ENCODE assay signal across 17 cellular contexts in genomic region chr22:21921184-21921721, GRCh38.
"Had no signal": no experiment of that assay in that cellular context is flagged by ENCODE, and none has a peak within 500 bp of the region (broad histone marks: within the 10 kb centered on the region; RNA-seq: fewer than 3 reads in every experiment).

No MANE protein-coding gene starts in this region.

- H3K36me3 ChIP-seq: right lobe of liver had no signal

- H3K27me3 ChIP-seq: dorsolateral prefrontal cortex, hepatocyte, right lobe of liver had no signal

- H3K4me1 Mint-ChIP-seq: natural killer cell had no signal

- H3K36me3 Mint-ChIP-seq: natural killer cell, type B pancreatic cell had no signal

- H3K4me3 Mint-ChIP-seq: natural killer cell; stimulated activated naive CD8-positive, alpha-beta T cell treated with anti-CD3 and anti-CD28 coated beads, Interleukin-15, Interleukin-2, amounts not matched to agents 100 ng/mL and 50 ng/mL, for 24 hours; type B pancreatic cell had no signal

- H3K27ac ChIP-seq: hepatocyte, psoas muscle, right lobe of liver had no signal

- H3K9me3 ChIP-seq: psoas muscle, right lobe of liver had no signal

- H3K4me3 ChIP-seq: dorsolateral prefrontal cortex, hepatocyte, psoas muscle, right lobe of liver, smooth muscle cell had no signal

- H3K4me2 ChIP-seq: hepatocyte, smooth muscle cell had no signal

- H2AFZ ChIP-seq: hepatocyte had no signal

- H3K27me3 Mint-ChIP-seq: stimulated activated naive CD8-positive, alpha-beta T cell treated with anti-CD3 and anti-CD28 coated beads, Interleukin-15, Interleukin-2, amounts not matched to agents 100 ng/mL and 50 ng/mL, for 24 hours; type B pancreatic cell had no signal

- DNase-seq: activated CD4-positive, alpha-beta T cell treated with anti-CD3 and anti-CD28 coated beads for 1 hour; activated CD4-positive, alpha-beta T cell treated with anti-CD3 and anti-CD28 coated beads, Interleukin-2, amount 50 U/mL, for 4 hours; activated naive CD4-positive, alpha-beta T cell; activated T-cell treated with anti-CD3 and anti-CD28 coated beads for 4 hours; aorta; dorsolateral prefrontal cortex; kidney glomerular epithelial cell; mesenchymal stem cell; natural killer cell; occipital lobe; right lobe of liver had no signal

- H3K27ac Mint-ChIP-seq: natural killer cell; stimulated activated naive CD8-positive, alpha-beta T cell treated with anti-CD3 and anti-CD28 coated beads, Interleukin-15, Interleukin-2, amounts not matched to agents 100 ng/mL and 50 ng/mL, for 24 hours; type B pancreatic cell had no signal

- H3K79me2 ChIP-seq: hepatocyte had no signal

- ATAC-seq: left ventricle myocardium superior, natural killer cell, psoas muscle, right lobe of liver had no signal

- H3K4me1 ChIP-seq: psoas muscle, right lobe of liver had no signal

- H3K9me3 Mint-ChIP-seq: natural killer cell; stimulated activated naive CD8-positive, alpha-beta T cell treated with anti-CD3 and anti-CD28 coated beads, Interleukin-15, Interleukin-2, amounts not matched to agents 100 ng/mL and 50 ng/mL, for 24 hours; type B pancreatic cell had no signal
